Comparison of ENCODE assay signal across 13 cellular contexts in genomic region chr14:56005580-56006053, GRCh38.
A peak's percentile ranks its signal among the peaks of the same experiment; 100 is the strongest.
DNase-seq lines count a peak whose midpoint lies in the region; ATAC-seq and TF ChIP-seq lines count a peak whose summit lies in the region.
"Had no signal": no experiment of that assay in that cellular context is flagged by ENCODE, and none has a peak within 500 bp of the region (broad histone marks: within the 10 kb centered on the region; RNA-seq: fewer than 3 reads in every experiment).

No MANE protein-coding gene starts in this region.

- H3K9ac ChIP-seq in BLaER1 treated with 17β-estradiol and CSF1 and Interleukin-3, amounts not matched to agents 10 nM and 100 nM = 0 out of 22 replicates have a peak overlapping the region, but pooled peaks of 1 of the 11 experiments have one; percentile 56
- H3K9ac ChIP-seq in neural progenitor cell = no peak overlapping the region
- H3K9ac ChIP-seq in PC-3 (ENCODE audit: low read length) = no peak overlapping the region

- H3K9me2 ChIP-seq in PC-3 (replicated peaks; ENCODE audit: low read length) = no peaks in the 10 kb centered on the region

- no peaks in the 10 kb centered on the region for H3K27me3 ChIP-seq in BLaER1 treated with 17β-estradiol and CSF1 and Interleukin-3, amounts not matched to agents 10 nM and 100 nM
- H3K27me3 ChIP-seq in neural progenitor cell (no peaks in the 10 kb centered on the region), PC-3 (ENCODE audit: low read length) (peaks cover 13% of the 10 kb centered on the region; the same call in 1 of the 2 replicates)

- no peak overlapping the region for H3K4me3 ChIP-seq in BLaER1 treated with 17β-estradiol and CSF1 and Interleukin-3, amounts not matched to agents 10 nM and 100 nM
- H3K4me3 ChIP-seq in neural progenitor cell = no peak overlapping the region
- no peak overlapping the region for H3K4me3 ChIP-seq in PC-3 (ENCODE audit: low read length)

- H3K36me3 Mint-ChIP-seq in dendritic cell treated with granulocyte-macrophage colony-stimulating factor and Interleukin-4, amounts not matched to agents 40 ng/mL and 50 ng/mL, for 4 days (ENCODE audit: low read depth) = no peaks in the 10 kb centered on the region
- no peaks in the 10 kb centered on the region for H3K36me3 Mint-ChIP-seq in neural progenitor cell
- H3K36me3 Mint-ChIP-seq: CD4-positive, alpha-beta memory T cell had no signal

- no peak overlapping the region for H3K4me3 Mint-ChIP-seq in dendritic cell treated with granulocyte-macrophage colony-stimulating factor and Interleukin-4, amounts not matched to agents 40 ng/mL and 50 ng/mL, for 4 days
- H3K4me3 Mint-ChIP-seq in neural progenitor cell = no peak overlapping the region

- H3K27me3 Mint-ChIP-seq in dendritic cell treated with granulocyte-macrophage colony-stimulating factor and Interleukin-4, amounts not matched to agents 40 ng/mL and 50 ng/mL, for 4 days = peaks cover 2% of the 10 kb centered on the region
- H3K27me3 Mint-ChIP-seq in neural progenitor cell (ENCODE audit: insufficient read depth, low read depth) = peaks cover 12% of the 10 kb centered on the region

- H3K4me1 Mint-ChIP-seq in dendritic cell treated with granulocyte-macrophage colony-stimulating factor and Interleukin-4, amounts not matched to agents 40 ng/mL and 50 ng/mL, for 4 days (ENCODE audit: low read depth) = peaks cover 26% of the 10 kb centered on the region
- H3K4me1 Mint-ChIP-seq in neural progenitor cell = peaks cover 41% of the 10 kb centered on the region

- H3K36me3 ChIP-seq in BLaER1 treated with 17β-estradiol and CSF1 and Interleukin-3, amounts not matched to agents 10 nM and 100 nM = no peaks in the 10 kb centered on the region
- H3K36me3 ChIP-seq in neural progenitor cell (no peaks in the 10 kb centered on the region), PC-3 (ENCODE audit: low read depth, low read length) (no peaks in the 10 kb centered on the region)

- no peaks in the 10 kb centered on the region for H4K20me1 ChIP-seq in BLaER1 treated with 17β-estradiol and CSF1 and Interleukin-3, amounts not matched to agents 10 nM and 100 nM
- no peaks in the 10 kb centered on the region for H4K20me1 ChIP-seq in neural progenitor cell (ENCODE audit: low read depth)
- no peaks in the 10 kb centered on the region for H4K20me1 ChIP-seq in PC-3 (ENCODE audit: low read length)

- CTCF ChIA-PET in PC-3 (lab: Charles Lee) = no interaction called here

- peak overlapping the region; percentile 60 for H3K27ac Mint-ChIP-seq in dendritic cell treated with granulocyte-macrophage colony-stimulating factor and Interleukin-4, amounts not matched to agents 40 ng/mL and 50 ng/mL, for 4 days
- peak overlapping the region; percentile 72 for H3K27ac Mint-ChIP-seq in neural progenitor cell

- peak overlapping the region in 1 of 11 experiments; percentile 62; a peak in 1 of 22 replicates for H3K27ac ChIP-seq in BLaER1 treated with 17β-estradiol and CSF1 and Interleukin-3, amounts not matched to agents 10 nM and 100 nM
- no peak overlapping the region for H3K27ac ChIP-seq in neural progenitor cell
- H3K27ac ChIP-seq in PC-3 (ENCODE audit: low read length) = no peak overlapping the region
- H3K27ac ChIP-seq: RWPE1 had no signal

- DNase-seq in neural progenitor cell (ENCODE audit: low spot score) = no peak
- DNase-seq in NCI-H82 treated with DMSO at 0.1 percent for 48 hours (lab: John Stamatoyannopoulos, UW; ENCODE audit: unreplicated experiment) = no peak
- no peak for DNase-seq in PC-3
- DNase-seq: activated CD8-positive, alpha-beta T cell treated with anti-CD3 and anti-CD28 coated beads, Interleukin-2, amount 10 ng/mL, durations not matched to agents 7 days and 5 days; central memory CD4-positive, alpha-beta T cell; NCI-H1048 had no signal

- peak overlapping the region; percentile 1 to 71 (median 52); a peak in 21 of 22 replicates for H3K4me2 ChIP-seq in BLaER1 treated with 17β-estradiol and CSF1 and Interleukin-3, amounts not matched to agents 10 nM and 100 nM
- peak overlapping the region; percentile 14 for H3K4me2 ChIP-seq in neural progenitor cell
- no peak overlapping the region for H3K4me2 ChIP-seq in PC-3 (ENCODE audit: low read length)

- H3K79me2 ChIP-seq in neural progenitor cell (ENCODE audit: low read depth) (no peaks in the 10 kb centered on the region), PC-3 (ENCODE audit: low read length) (no peaks in the 10 kb centered on the region)

- peak overlapping the region; percentile 88 for H2AFZ ChIP-seq in neural progenitor cell (replicated peaks)
- no peak overlapping the region for H2AFZ ChIP-seq in PC-3 (ENCODE audit: low read length)

- ATAC-seq in HG02759 (IDR thresholded peaks at IDR 0.05; ENCODE audit: unreplicated experiment) (peak; percentile 56), GM21737 (IDR thresholded peaks at IDR 0.05; ENCODE audit: unreplicated experiment) (no peak), GM19324 (IDR thresholded peaks at IDR 0.05; ENCODE audit: low FRiP score, unreplicated experiment) (no peak), PC-3 (no peak)

- peaks cover 32 to 53% (median 40%) of the 10 kb centered on the region in 10 experiments for H3K4me1 ChIP-seq in BLaER1 treated with 17β-estradiol and CSF1 and Interleukin-3, amounts not matched to agents 10 nM and 100 nM
- H3K4me1 ChIP-seq in neural progenitor cell = peaks cover 34% of the 10 kb centered on the region
- H3K4me1 ChIP-seq in PC-3 (ENCODE audit: insufficient read depth, low read length) = no peaks in the 10 kb centered on the region

- peaks cover 0 to 19% (median 13%) of the 10 kb centered on the region in 11 experiments; a peak in 20 of 22 replicates for H3K9me3 ChIP-seq in BLaER1 treated with 17β-estradiol and CSF1 and Interleukin-3, amounts not matched to agents 10 nM and 100 nM (replicated peaks in 1 of 11)
- no peaks in the 10 kb centered on the region for H3K9me3 ChIP-seq in neural progenitor cell (ENCODE audit: low read depth)
- no peaks in the 10 kb centered on the region for H3K9me3 ChIP-seq in PC-3 (ENCODE audit: low read length)

- POLR2A ChIA-PET in PC-3 (lab: Charles Lee; ENCODE audit: unreplicated experiment) = no interaction called here

- H3F3A ChIP-seq in neural progenitor cell (ENCODE audit: low read depth) (peaks cover 9% of the 10 kb centered on the region), PC-3 (ENCODE audit: low read length, unreplicated experiment) (no peaks in the 10 kb centered on the region)

- TF ChIP-seq CTCF in neural progenitor cell (IDR thresholded peaks at IDR 0.05) = no peak
- TF ChIP-seq CTCF in PC-3 (conservative IDR thresholded peaks at IDR 0.05; ENCODE audit: low read depth, low read length) = no peak

- BruUV-seq in PC-3 (replicated peaks; lab: Mats Ljungman, UMichigan) = no TSS peak

- intact Hi-C loops in dendritic cell treated with granulocyte-macrophage colony-stimulating factor and Interleukin-4, amounts not matched to agents 40 ng/mL and 50 ng/mL, for 4 days (cut with micrococcal nuclease) = no loop called here
- intact Hi-C loops in PC-3 (cut with micrococcal nuclease) = no loop called here

- H3K9me3 Mint-ChIP-seq in dendritic cell treated with granulocyte-macrophage colony-stimulating factor and Interleukin-4, amounts not matched to agents 40 ng/mL and 50 ng/mL, for 4 days = peaks cover 5% of the 10 kb centered on the region
- peaks cover 21% of the 10 kb centered on the region for H3K9me3 Mint-ChIP-seq in neural progenitor cell
